Comparison of ENCODE assay signal across 1 cellular context in genomic region chr18:26543368-26543767, GRCh38.
TF ChIP-seq lines count a peak whose summit lies in the region.

No MANE protein-coding gene starts in this region.

TF ChIP-seq in WTC11, 78 proteins besides CTCF, POLR2A, EP300 and RAD21 (continued from another document):
- no peak for TF ChIP-seq IRF1 (CRISPR knock-in tag; IDR thresholded peaks at IDR 0.05)
- TF ChIP-seq TCF7 (CRISPR knock-in tag; IDR thresholded peaks at IDR 0.05; ENCODE audit: low read depth): no peak
- TF ChIP-seq ATF6 (CRISPR knock-in tag; IDR thresholded peaks at IDR 0.05): no peak
